Comparison of ENCODE assay signal across 7 cellular contexts in the genomic region with DNA sequence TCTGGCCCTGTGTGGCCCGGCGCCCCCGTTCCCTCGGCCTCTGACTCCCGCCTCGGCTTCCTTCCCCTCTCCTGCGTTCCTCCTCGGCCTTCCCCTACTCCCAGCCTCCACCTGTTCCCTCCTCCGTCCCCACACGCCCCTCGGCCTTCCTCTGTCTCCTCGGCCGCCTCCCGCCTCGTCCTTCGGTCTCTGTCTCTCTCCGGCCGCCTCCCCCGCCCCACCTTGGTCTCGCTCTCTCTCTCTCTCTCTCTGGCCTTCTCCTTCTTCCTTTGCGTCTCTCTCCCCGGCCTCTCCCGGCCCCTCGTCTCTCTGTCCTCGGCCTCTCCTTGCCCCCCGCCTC. TPM values are rescaled to one million over a fixed set of nuclear protein-coding genes. Genes with fewer than 3 reads are reported as not detected.
DNase-seq lines count a peak whose midpoint lies in the region; ATAC-seq and TF ChIP-seq lines count a peak whose summit lies in the region.

No MANE protein-coding gene starts in this region.

- POLR2A ChIA-PET in PC-9 (lab: Charles Lee; ENCODE audit: unreplicated experiment): interaction anchor here (0.6 kb wide), 2 partner anchors 46 to 555 kb away, joined by 3 read pairs; no protein-coding TSS in a partner anchor

- no peak overlapping the region for H2BK120ac ChIP-seq in neuronal stem cell (ENCODE audit: low read depth, low read length)

- H3K9me2 ChIP-seq in PC-9 (ENCODE audit: insufficient read depth): no peaks in the 10 kb centered on the region

- peak overlapping the region; percentile 95 for H3K23ac ChIP-seq in neuronal stem cell (ENCODE audit: low read depth, low read length, poor library complexity)

- H3K36me3 Mint-ChIP-seq in endothelial cell (ENCODE audit: low read depth, unreplicated experiment): peaks cover 26% of the 10 kb centered on the region

- H3K18ac ChIP-seq in neuronal stem cell (ENCODE audit: low read length): peak overlapping the region; percentile 92

- H3K4me1 ChIP-seq in PC-9 (replicated peaks; ENCODE audit: insufficient read depth) (peaks cover 20% of the 10 kb centered on the region), neuronal stem cell (ENCODE audit: control insufficient read depth in 2 of 2, insufficient read depth in 1 of 2, low read depth in 1 of 2, low read length in 2 of 2) (peaks cover 4 to 17% of the 10 kb centered on the region in 2 donors)

- H3K27me3 Mint-ChIP-seq in endothelial cell (ENCODE audit: unreplicated experiment): peaks cover 1% of the 10 kb centered on the region

- peaks cover 22% of the 10 kb centered on the region for H3K4me1 Mint-ChIP-seq in endothelial cell (ENCODE audit: unreplicated experiment)

- intact Hi-C loops in PC-9 (cut with micrococcal nuclease; ENCODE audit: unreplicated experiment): loop anchor here (1.0 to 5.0 kb wide), 7 partner anchors 24 to 300 kb away; no protein-coding TSS in a partner anchor

- no peak for DNase-seq in HFF-Myc (ENCODE audit: extremely low read depth, low read depth)
- DNase-seq in PC-9: peak in 1 of 2 experiments; percentile 43
- no peak for DNase-seq in endothelial cell (ENCODE audit: low spot score)
- DNase-seq in neuronal stem cell (ENCODE audit: low spot score): peak; percentile 33
- no peak for DNase-seq in NCI-H1092 (lab: John Stamatoyannopoulos, UW)
- DNase-seq in pons (ENCODE audit: low spot score): no peak

- peak overlapping the region; percentile 16 for H2BK15ac ChIP-seq in neuronal stem cell (ENCODE audit: low read length)

- H3K4me3 ChIP-seq in HFF-Myc (replicated peaks; ENCODE audit: low read depth, low read length): peak overlapping the region; percentile 78
- peak overlapping the region; percentile 67 for H3K4me3 ChIP-seq in PC-9
- H3K4me3 ChIP-seq in neuronal stem cell (ENCODE audit: low read length in 2 of 2): peak overlapping the region; percentile 91 to 98

- peak overlapping the region; percentile 61 for H3K27ac Mint-ChIP-seq in endothelial cell (ENCODE audit: unreplicated experiment)

- TF ChIP-seq CTCF in HFF-Myc (IDR thresholded peaks at IDR 0.05; ENCODE audit: low read depth, low read length, missing control alignments): no peak
- TF ChIP-seq CTCF in PC-9 (conservative IDR thresholded peaks at IDR 0.05): no peak
- no peak for TF ChIP-seq CTCF in endothelial cell (IDR thresholded peaks at IDR 0.05; ENCODE audit: unreplicated experiment)

- no peak overlapping the region for H3K14ac ChIP-seq in neuronal stem cell (ENCODE audit: low read length)

- H3K4me2 ChIP-seq in PC-9: peak overlapping the region; percentile 95
- H3K4me2 ChIP-seq in neuronal stem cell (ENCODE audit: insufficient read depth, low read length, poor library complexity, severe bottlenecking): peak overlapping the region; percentile 76

- H3K36me3 ChIP-seq in PC-9 (ENCODE audit: low read depth): peaks cover 27% of the 10 kb centered on the region
- peaks cover 17 to 62% of the 10 kb centered on the region in 2 donors for H3K36me3 ChIP-seq in neuronal stem cell (replicated peaks in 1 of 2; ENCODE audit: control insufficient read depth in 2 of 2, insufficient read depth in 2 of 2, low read length in 2 of 2)

- H2BK5ac ChIP-seq in neuronal stem cell (ENCODE audit: low read length): peak overlapping the region; percentile 75

- CTCF ChIA-PET in PC-9 (lab: Charles Lee): interaction anchor here (0.6 kb wide), 1 partner anchor 77 kb away, joined by 5 read pairs; no protein-coding TSS in a partner anchor

- no TSS peak for BruUV-seq in PC-9 (replicated peaks; lab: Mats Ljungman, UMichigan)

- peak overlapping the region; percentile 99 for H3K9ac ChIP-seq in neuronal stem cell (ENCODE audit: low read depth, low read length, poor library complexity)

- H3K79me1 ChIP-seq in neuronal stem cell (ENCODE audit: low read depth, low read length): peaks cover 13% of the 10 kb centered on the region

- H2AK5ac ChIP-seq in neuronal stem cell (ENCODE audit: low read depth, low read length): peak overlapping the region; percentile 82

- peak overlapping the region; percentile 58; the same call in 1 of the 2 replicates for H2AFZ ChIP-seq in PC-9
- H2AFZ ChIP-seq in neuronal stem cell (ENCODE audit: low read length): peak overlapping the region; percentile 93

- no peak overlapping the region for H4K91ac ChIP-seq in neuronal stem cell (ENCODE audit: low read depth, low read length, poor library complexity)

- H3K79me2 ChIP-seq in PC-9 (ENCODE audit: low read depth): peaks cover 49% of the 10 kb centered on the region

- no CpG with 5 or more reads among the region's 26 CpGs for WGBS in neuronal stem cell (ENCODE audit: extremely low coverage in 2 of 2, insufficient read length in 2 of 2, insufficient replicate concordance in 1 of 2), 2 donors

- no peak overlapping the region for H3K4ac ChIP-seq in neuronal stem cell (ENCODE audit: low read length)

- ATAC-seq in GM18498 (IDR thresholded peaks at IDR 0.05; ENCODE audit: unreplicated experiment): peak; percentile 23

- H3K9me3 ChIP-seq in PC-9 (ENCODE audit: insufficient read depth, low read depth): no peaks in the 10 kb centered on the region
- no peaks in the 10 kb centered on the region for H3K9me3 ChIP-seq in neuronal stem cell (replicated peaks in 1 of 2; ENCODE audit: control insufficient read depth in 2 of 2, insufficient read depth in 1 of 2, low read depth in 1 of 2, low read length in 2 of 2)

- H3K4me3 Mint-ChIP-seq in endothelial cell (ENCODE audit: unreplicated experiment): peak overlapping the region; percentile 94

- no peak overlapping the region for H2BK12ac ChIP-seq in neuronal stem cell (ENCODE audit: low read length)

- peak overlapping the region; percentile 40 for H3K27ac ChIP-seq in PC-9
- no peak overlapping the region for H3K27ac ChIP-seq in neuronal stem cell (replicated peaks; ENCODE audit: low read length)

- no peaks in the 10 kb centered on the region for H3K9me3 Mint-ChIP-seq in endothelial cell (ENCODE audit: unreplicated experiment)

- H3F3A ChIP-seq in PC-9 (ENCODE audit: insufficient read depth, low read depth): peaks cover 37% of the 10 kb centered on the region

- H3K27me3 ChIP-seq in PC-9 (ENCODE audit: insufficient read depth, low read depth): no peaks in the 10 kb centered on the region
- no peaks in the 10 kb centered on the region for H3K27me3 ChIP-seq in neuronal stem cell (ENCODE audit: control insufficient read depth in 3 of 3, insufficient read depth in 3 of 3, low read depth in 1 of 3, low read length in 3 of 3)

- peaks cover 41% of the 10 kb centered on the region for H4K20me1 ChIP-seq in PC-9 (ENCODE audit: insufficient read depth)

- peak overlapping the region; percentile 54 for H4K8ac ChIP-seq in neuronal stem cell (ENCODE audit: low read depth, low read length)

RNA-seq across cellular contexts. Expression of gene GET4, which starts 0.6 kb away (rescaled TPM):
- total RNA-seq in PC-9 (2021) (120 and 166 TPM in 2 replicates), endothelial cell (ENCODE audit: unreplicated experiment) (61.3 TPM)
- 28.4 TPM for polyA plus RNA-seq in neuronal stem cell (2013, experiment 1 of 2)
- 27.9 TPM for polyA plus RNA-seq in neuronal stem cell (2013, experiment 2 of 2)

RNA-seq across cellular contexts. Expression of gene SUN1, which starts 44.7 kb away (rescaled TPM):
- total RNA-seq in PC-9 (2021): 245 and 272 TPM in 2 replicates
- 150 TPM for total RNA-seq in endothelial cell (ENCODE audit: unreplicated experiment)
- 62.1 TPM for polyA plus RNA-seq in neuronal stem cell (2013, experiment 1 of 2)
- polyA plus RNA-seq in neuronal stem cell (2013, experiment 2 of 2): 60.5 TPM
